ENCODE assay signal across 11 cellular contexts in genomic region chr4:5524900-5525299, GRCh38.
A peak's percentile ranks its signal among the peaks of the same experiment; 100 is the strongest.
DNase-seq lines count a peak whose midpoint lies in the region; ATAC-seq, FAIRE-seq and TF ChIP-seq lines count a peak whose summit lies in the region.
"Had no signal": no experiment of that assay in that cellular context is flagged by ENCODE, and none has a peak within 500 bp of the region (broad histone marks: within the 10 kb centered on the region; RNA-seq: fewer than 3 reads in every experiment).

No MANE protein-coding gene starts in this region.

- dilution Hi-C loops in endothelial cell of umbilical vein (cut with MboI; ENCODE audit: extremely low pct_ligation_motif_present, low sequenced_read_pairs), result no loop called here

- H3K9me3 ChIP-seq in endothelial cell of umbilical vein (replicated peaks; ENCODE audit: control insufficient read depth, insufficient read depth, low read length) (no peaks in the 10 kb centered on the region), OCI-LY7 (ENCODE audit: low read length) (no peaks in the 10 kb centered on the region)
- H3K9me3 ChIP-seq: thyroid gland had no signal

- TF ChIP-seq CTCF in endothelial cell of umbilical vein (IDR thresholded peaks at IDR 0.05; ENCODE audit: extremely low read depth in 1 of 2, insufficient read depth in 1 of 2, low read depth in 1 of 2, low read length in 2 of 2) (no peak), OCI-LY7 (conservative IDR thresholded peaks at IDR 0.05; ENCODE audit: low read length) (no peak)

- no peak overlapping the region for H3K9ac ChIP-seq in endothelial cell of umbilical vein (replicated peaks; ENCODE audit: extremely low read depth, insufficient read depth, low read length)

- H3K27ac ChIP-seq in endothelial cell of umbilical vein (ENCODE audit: insufficient read depth, low read depth, low read length) (no peak overlapping the region), OCI-LY7 (ENCODE audit: low read depth, low read length, poor library complexity, severe bottlenecking) (no peak overlapping the region)
- H3K27ac ChIP-seq: thyroid gland had no signal

- no peaks in the 10 kb centered on the region for H3K9me1 ChIP-seq in endothelial cell of umbilical vein (replicated peaks; ENCODE audit: control insufficient read depth, extremely low read depth, insufficient read depth, low read length)

- no peak overlapping the region for H3K4me2 ChIP-seq in endothelial cell of umbilical vein (ENCODE audit: insufficient read depth, low read length)
- H3K4me2 ChIP-seq in OCI-LY7 (ENCODE audit: low read length), result no peak overlapping the region

- POLR2A ChIA-PET in endothelial cell of umbilical vein (lab: Charles Lee), result interaction anchor here (0.6 kb wide), 1 partner anchor 30 kb away, joined by 3 read pairs; no protein-coding TSS in a partner anchor
- POLR2A ChIA-PET in OCI-LY7 (lab: Charles Lee), result no interaction called here

- H2AFZ ChIP-seq in endothelial cell of umbilical vein (ENCODE audit: low read depth, low read length), result no peak overlapping the region
- no peak overlapping the region for H2AFZ ChIP-seq in OCI-LY7 (ENCODE audit: low read length)

- CTCF ChIA-PET in endothelial cell of umbilical vein (lab: Charles Lee), result no interaction called here
- CTCF ChIA-PET in OCI-LY7 (lab: Charles Lee; ENCODE audit: unreplicated experiment), result no interaction called here

- ATAC-seq in GM18520 (IDR thresholded peaks at IDR 0.05; ENCODE audit: unreplicated experiment) (no peak), HG03097 (IDR thresholded peaks at IDR 0.05; ENCODE audit: low FRiP score, unreplicated experiment) (no peak)

- FAIRE-seq in endothelial cell of umbilical vein (lab: Jason Lieb, UNC), result no peak

- H3K4me3 ChIP-seq in endothelial cell of umbilical vein (replicated peaks in 1 of 3; ENCODE audit: insufficient read depth in 1 of 3, low read depth in 1 of 3, low read length in 3 of 3) (no peak overlapping the region), OCI-LY7 (ENCODE audit: low read depth, low read length, poor library complexity, severe bottlenecking) (no peak overlapping the region)
- H3K4me3 ChIP-seq: thyroid gland had no signal

- H3K36me3 ChIP-seq in endothelial cell of umbilical vein (ENCODE audit: control insufficient read depth in 2 of 2, extremely low read depth in 1 of 2, insufficient read depth in 2 of 2, low read length in 2 of 2) (no peaks in the 10 kb centered on the region), OCI-LY7 (ENCODE audit: insufficient read depth, low read length) (no peaks in the 10 kb centered on the region)

- no peaks in the 10 kb centered on the region for H3K9me2 ChIP-seq in OCI-LY7 (ENCODE audit: insufficient read depth, low read length)

- intact Hi-C loops in endothelial cell of umbilical vein (cut with micrococcal nuclease) (no loop called here), OCI-LY7 (cut with micrococcal nuclease; ENCODE audit: unreplicated experiment) (no loop called here)

- DNase-seq in EL (peak; percentile 58), NCI-H82 (lab: John Stamatoyannopoulos, UW) (peak; percentile 84), endothelial cell of umbilical vein (ENCODE audit: low read depth, low spot score) (peak; percentile 14), myocyte (ENCODE audit: low read depth) (peak; percentile 90), NCI-H2196 (lab: John Stamatoyannopoulos, UW; ENCODE audit: unreplicated experiment) (no peak), OCI-LY7 (ENCODE audit: low spot score) (no peak)
- DNase-seq: Calu3, Kasumi-1 had no signal

- no peak for TF ChIP-seq POLR2A in endothelial cell of umbilical vein (IDR thresholded peaks at IDR 0.05; ENCODE audit: low read depth, low read length)

- H3K4me1 ChIP-seq in endothelial cell of umbilical vein (ENCODE audit: control insufficient read depth, extremely low read depth, insufficient read depth, low read length) (no peaks in the 10 kb centered on the region), OCI-LY7 (ENCODE audit: insufficient read depth, low read length, poor library complexity, severe bottlenecking) (no peaks in the 10 kb centered on the region)
- H3K4me1 ChIP-seq: thyroid gland had no signal

- no peaks in the 10 kb centered on the region for H3K27me3 ChIP-seq in endothelial cell of umbilical vein (ENCODE audit: control insufficient read depth in 2 of 2, insufficient read depth in 2 of 2, low read length in 2 of 2)
- H3K27me3 ChIP-seq: thyroid gland had no signal

- no TSS peak for BruUV-seq in endothelial cell of umbilical vein (replicated peaks; lab: Mats Ljungman, UMichigan)
- no TSS peak for BruUV-seq in OCI-LY7 (replicated peaks; lab: Mats Ljungman, UMichigan)

- H4K20me1 ChIP-seq in endothelial cell of umbilical vein (replicated peaks; ENCODE audit: control insufficient read depth, extremely low read depth, insufficient read depth, low read length), result no peaks in the 10 kb centered on the region
- H4K20me1 ChIP-seq in OCI-LY7 (ENCODE audit: insufficient read depth, low read length), result no peaks in the 10 kb centered on the region

- H3K79me2 ChIP-seq in endothelial cell of umbilical vein (ENCODE audit: control insufficient read depth, insufficient read depth, low read length), result no peaks in the 10 kb centered on the region
- H3K79me2 ChIP-seq in OCI-LY7 (ENCODE audit: insufficient read depth, low read depth, low read length), result no peaks in the 10 kb centered on the region

TF ChIP-seq in endothelial cell of umbilical vein, 7 proteins besides CTCF, POLR2A, EP300 and RAD21:
- TF ChIP-seq JUN (IDR thresholded peaks at IDR 0.05; ENCODE audit: borderline replicate concordance, insufficient read depth, insufficient read length, low read depth) (no peak), GATA2 (IDR thresholded peaks at IDR 0.05; ENCODE audit: insufficient read depth, insufficient read length, low read depth, low read length) (no peak), MAX (IDR thresholded peaks at IDR 0.05; ENCODE audit: insufficient read depth, insufficient read length) (no peak), MYC (IDR thresholded peaks at IDR 0.05; ENCODE audit: low read depth, low read length) (no peak), EZH2 (IDR thresholded peaks at IDR 0.05; ENCODE audit: borderline replicate concordance, low read depth, low read length, severe bottlenecking) (no peak), FOS (IDR thresholded peaks at IDR 0.05; ENCODE audit: borderline replicate concordance, insufficient read depth, low read length) (no peak), POLR2AphosphoS5 (IDR thresholded peaks at IDR 0.05; ENCODE audit: insufficient read depth, low read depth, low read length) (no peak)

Comparison
In these comparisons a context has a peak if more than half of its experiments do, and no peak if none do; other contexts are left out.
1. DNase-seq: peak in EL (single experiment), NCI-H82 (single experiment), endothelial cell of umbilical vein (single experiment) and myocyte (single experiment); none in NCI-H2196 (single experiment) and OCI-LY7 (single experiment).